Comparison of ENCODE assay signal across 1 cellular context in the genomic region with DNA sequence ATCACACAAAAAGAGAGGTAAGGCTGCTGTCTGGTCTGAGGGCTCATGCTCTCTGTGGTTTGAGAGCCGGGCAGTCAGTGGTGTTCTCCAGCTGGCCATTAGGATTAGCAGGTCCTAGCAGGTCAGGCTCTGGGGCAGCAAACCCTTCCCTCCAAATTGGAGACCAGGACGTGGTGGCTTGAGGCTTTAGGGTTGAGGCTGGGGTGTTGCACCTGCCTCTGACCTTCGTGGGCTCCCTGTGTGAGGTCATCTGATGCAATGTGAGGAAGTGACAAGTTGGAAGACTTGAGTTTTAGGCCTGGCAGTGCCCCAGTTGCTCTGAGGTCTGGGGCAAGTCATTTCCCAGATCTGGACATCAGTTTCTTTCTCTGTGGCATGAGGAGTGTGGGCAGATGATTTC.
TF ChIP-seq lines count a peak whose summit lies in the region.

No MANE protein-coding gene starts in this region.

TF ChIP-seq in K562, 482 proteins besides CTCF, POLR2A, EP300 and RAD21 (continued from another document):
- TF ChIP-seq POLR3A (IDR thresholded peaks at IDR 0.05; ENCODE audit: borderline replicate concordance, extremely low read depth, insufficient read depth, insufficient read length) (no peak), ARID2 (IDR thresholded peaks at IDR 0.05) (no peak), RHOXF2B (CRISPR knock-in tag; conservative IDR thresholded peaks at IDR 0.05) (no peak), TSC22D4 (tag; IDR thresholded peaks at IDR 0.05) (no peak), NR2F6 (CRISPR knock-in tag; IDR thresholded peaks at IDR 0.05) (no peak), ILF3 (IDR thresholded peaks at IDR 0.05; ENCODE audit: borderline replicate concordance) (no peak), ZNF584 (CRISPR knock-in tag; IDR thresholded peaks at IDR 0.05; ENCODE audit: low read depth) (0 out of 2 replicates have a peak, but pooled peaks have one; percentile 36), ZNF143 (CRISPR knock-in tag; IDR thresholded peaks at IDR 0.05) (no peak), L3MBTL2 (IDR thresholded peaks at IDR 0.05) (peak; percentile 44), ZNF239 (CRISPR knock-in tag; IDR thresholded peaks at IDR 0.05) (no peak), KLF10 (CRISPR knock-in tag; IDR thresholded peaks at IDR 0.05) (no peak), DIDO1 (tag; IDR thresholded peaks at IDR 0.05; ENCODE audit: low read depth) (no peak), ADNP (tag; IDR thresholded peaks at IDR 0.05) (no peak), NFATC3 (IDR thresholded peaks at IDR 0.05) (no peak), CC2D1A (IDR thresholded peaks at IDR 0.05) (no peak), ZNF232 (CRISPR knock-in tag; IDR thresholded peaks at IDR 0.05) (no peak), NR1H2 (CRISPR knock-in tag; IDR thresholded peaks at IDR 0.05) (no peak), KLF1 (tag; IDR thresholded peaks at IDR 0.05) (no peak), ZNF436 (CRISPR knock-in tag; IDR thresholded peaks at IDR 0.05) (no peak), SMAD4 (CRISPR knock-in tag; conservative IDR thresholded peaks at IDR 0.05) (peak; percentile 67), HDAC8 (tag; IDR thresholded peaks at IDR 0.05) (0 out of 2 replicates have a peak, but pooled peaks have one; percentile 24), ESRRA (IDR thresholded peaks at IDR 0.05; ENCODE audit: borderline replicate concordance, low read depth) (peak; percentile 84), NR2C1 (IDR thresholded peaks at IDR 0.05) (no peak), NR2C1 (tag; IDR thresholded peaks at IDR 0.05) (peak; percentile 36), KDM4B (IDR thresholded peaks at IDR 0.05; ENCODE audit: borderline replicate concordance in 2 of 2, low read depth in 1 of 2) (no peak), FOXK2 (conservative IDR thresholded peaks at IDR 0.05 in 1 of 2, IDR thresholded peaks at IDR 0.05 in 1 of 2; ENCODE audit: low read depth in 2 of 2) (no peak), ELF2 (CRISPR knock-in tag; IDR thresholded peaks at IDR 0.05) (no peak)
- TF ChIP-seq, protein P1, sequence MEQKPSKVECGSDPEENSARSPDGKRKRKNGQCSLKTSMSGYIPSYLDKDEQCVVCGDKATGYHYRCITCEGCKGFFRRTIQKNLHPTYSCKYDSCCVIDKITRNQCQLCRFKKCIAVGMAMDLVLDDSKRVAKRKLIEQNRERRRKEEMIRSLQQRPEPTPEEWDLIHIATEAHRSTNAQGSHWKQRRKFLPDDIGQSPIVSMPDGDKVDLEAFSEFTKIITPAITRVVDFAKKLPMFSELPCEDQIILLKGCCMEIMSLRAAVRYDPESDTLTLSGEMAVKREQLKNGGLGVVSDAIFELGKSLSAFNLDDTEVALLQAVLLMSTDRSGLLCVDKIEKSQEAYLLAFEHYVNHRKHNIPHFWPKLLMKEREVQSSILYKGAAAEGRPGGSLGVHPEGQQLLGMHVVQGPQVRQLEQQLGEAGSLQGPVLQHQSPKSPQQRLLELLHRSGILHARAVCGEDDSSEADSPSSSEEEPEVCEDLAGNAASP (IDR thresholded peaks at IDR 0.05), result no peak
- TF ChIP-seq, protein P2, sequence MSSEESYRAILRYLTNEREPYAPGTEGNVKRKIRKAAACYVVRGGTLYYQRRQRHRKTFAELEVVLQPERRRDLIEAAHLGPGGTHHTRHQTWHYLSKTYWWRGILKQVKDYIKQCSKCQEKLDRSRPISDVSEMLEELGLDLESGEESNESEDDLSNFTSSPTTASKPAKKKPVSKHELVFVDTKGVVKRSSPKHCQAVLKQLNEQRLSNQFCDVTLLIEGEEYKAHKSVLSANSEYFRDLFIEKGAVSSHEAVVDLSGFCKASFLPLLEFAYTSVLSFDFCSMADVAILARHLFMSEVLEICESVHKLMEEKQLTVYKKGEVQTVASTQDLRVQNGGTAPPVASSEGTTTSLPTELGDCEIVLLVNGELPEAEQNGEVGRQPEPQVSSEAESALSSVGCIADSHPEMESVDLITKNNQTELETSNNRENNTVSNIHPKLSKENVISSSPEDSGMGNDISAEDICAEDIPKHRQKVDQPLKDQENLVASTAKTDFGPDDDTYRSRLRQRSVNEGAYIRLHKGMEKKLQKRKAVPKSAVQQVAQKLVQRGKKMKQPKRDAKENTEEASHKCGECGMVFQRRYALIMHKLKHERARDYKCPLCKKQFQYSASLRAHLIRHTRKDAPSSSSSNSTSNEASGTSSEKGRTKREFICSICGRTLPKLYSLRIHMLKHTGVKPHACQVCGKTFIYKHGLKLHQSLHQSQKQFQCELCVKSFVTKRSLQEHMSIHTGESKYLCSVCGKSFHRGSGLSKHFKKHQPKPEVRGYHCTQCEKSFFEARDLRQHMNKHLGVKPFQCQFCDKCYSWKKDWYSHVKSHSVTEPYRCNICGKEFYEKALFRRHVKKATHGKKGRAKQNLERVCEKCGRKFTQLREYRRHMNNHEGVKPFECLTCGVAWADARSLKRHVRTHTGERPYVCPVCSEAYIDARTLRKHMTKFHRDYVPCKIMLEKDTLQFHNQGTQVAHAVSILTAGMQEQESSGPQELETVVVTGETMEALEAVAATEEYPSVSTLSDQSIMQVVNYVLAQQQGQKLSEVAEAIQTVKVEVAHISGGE (CRISPR knock-in tag; IDR thresholded peaks at IDR 0.05), result no peak
- TF ChIP-seq, protein P3, sequence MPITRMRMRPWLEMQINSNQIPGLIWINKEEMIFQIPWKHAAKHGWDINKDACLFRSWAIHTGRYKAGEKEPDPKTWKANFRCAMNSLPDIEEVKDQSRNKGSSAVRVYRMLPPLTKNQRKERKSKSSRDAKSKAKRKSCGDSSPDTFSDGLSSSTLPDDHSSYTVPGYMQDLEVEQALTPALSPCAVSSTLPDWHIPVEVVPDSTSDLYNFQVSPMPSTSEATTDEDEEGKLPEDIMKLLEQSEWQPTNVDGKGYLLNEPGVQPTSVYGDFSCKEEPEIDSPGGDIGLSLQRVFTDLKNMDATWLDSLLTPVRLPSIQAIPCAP (CRISPR knock-in tag; IDR thresholded peaks at IDR 0.05; ENCODE audit: borderline replicate concordance), result no peak
- TF ChIP-seq, protein P4, sequence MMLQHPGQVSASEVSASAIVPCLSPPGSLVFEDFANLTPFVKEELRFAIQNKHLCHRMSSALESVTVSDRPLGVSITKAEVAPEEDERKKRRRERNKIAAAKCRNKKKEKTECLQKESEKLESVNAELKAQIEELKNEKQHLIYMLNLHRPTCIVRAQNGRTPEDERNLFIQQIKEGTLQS (IDR thresholded peaks at IDR 0.05), result peak; percentile 52; the same call in 1 of the 2 replicates
- TF ChIP-seq, protein P4 (CRISPR knock-in tag; conservative IDR thresholded peaks at IDR 0.05), result no peak
- TF ChIP-seq, protein P5, sequence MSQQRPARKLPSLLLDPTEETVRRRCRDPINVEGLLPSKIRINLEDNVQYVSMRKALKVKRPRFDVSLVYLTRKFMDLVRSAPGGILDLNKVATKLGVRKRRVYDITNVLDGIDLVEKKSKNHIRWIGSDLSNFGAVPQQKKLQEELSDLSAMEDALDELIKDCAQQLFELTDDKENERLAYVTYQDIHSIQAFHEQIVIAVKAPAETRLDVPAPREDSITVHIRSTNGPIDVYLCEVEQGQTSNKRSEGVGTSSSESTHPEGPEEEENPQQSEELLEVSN (IDR thresholded peaks at IDR 0.05; ENCODE audit: borderline replicate concordance in 1 of 2, extremely low read depth in 1 of 2, insufficient read depth in 1 of 2, insufficient read length in 1 of 2, low read depth in 1 of 2, low read length in 1 of 2, poor library complexity in 1 of 2, severe bottlenecking in 1 of 2), result peak in 1 of 2 experiments; percentile 25
- TF ChIP-seq, protein P6, sequence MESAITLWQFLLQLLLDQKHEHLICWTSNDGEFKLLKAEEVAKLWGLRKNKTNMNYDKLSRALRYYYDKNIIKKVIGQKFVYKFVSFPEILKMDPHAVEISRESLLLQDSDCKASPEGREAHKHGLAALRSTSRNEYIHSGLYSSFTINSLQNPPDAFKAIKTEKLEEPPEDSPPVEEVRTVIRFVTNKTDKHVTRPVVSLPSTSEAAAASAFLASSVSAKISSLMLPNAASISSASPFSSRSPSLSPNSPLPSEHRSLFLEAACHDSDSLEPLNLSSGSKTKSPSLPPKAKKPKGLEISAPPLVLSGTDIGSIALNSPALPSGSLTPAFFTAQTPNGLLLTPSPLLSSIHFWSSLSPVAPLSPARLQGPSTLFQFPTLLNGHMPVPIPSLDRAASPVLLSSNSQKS (CRISPR knock-in tag; IDR thresholded peaks at IDR 0.05), result no peak
- TF ChIP-seq, protein P7, sequence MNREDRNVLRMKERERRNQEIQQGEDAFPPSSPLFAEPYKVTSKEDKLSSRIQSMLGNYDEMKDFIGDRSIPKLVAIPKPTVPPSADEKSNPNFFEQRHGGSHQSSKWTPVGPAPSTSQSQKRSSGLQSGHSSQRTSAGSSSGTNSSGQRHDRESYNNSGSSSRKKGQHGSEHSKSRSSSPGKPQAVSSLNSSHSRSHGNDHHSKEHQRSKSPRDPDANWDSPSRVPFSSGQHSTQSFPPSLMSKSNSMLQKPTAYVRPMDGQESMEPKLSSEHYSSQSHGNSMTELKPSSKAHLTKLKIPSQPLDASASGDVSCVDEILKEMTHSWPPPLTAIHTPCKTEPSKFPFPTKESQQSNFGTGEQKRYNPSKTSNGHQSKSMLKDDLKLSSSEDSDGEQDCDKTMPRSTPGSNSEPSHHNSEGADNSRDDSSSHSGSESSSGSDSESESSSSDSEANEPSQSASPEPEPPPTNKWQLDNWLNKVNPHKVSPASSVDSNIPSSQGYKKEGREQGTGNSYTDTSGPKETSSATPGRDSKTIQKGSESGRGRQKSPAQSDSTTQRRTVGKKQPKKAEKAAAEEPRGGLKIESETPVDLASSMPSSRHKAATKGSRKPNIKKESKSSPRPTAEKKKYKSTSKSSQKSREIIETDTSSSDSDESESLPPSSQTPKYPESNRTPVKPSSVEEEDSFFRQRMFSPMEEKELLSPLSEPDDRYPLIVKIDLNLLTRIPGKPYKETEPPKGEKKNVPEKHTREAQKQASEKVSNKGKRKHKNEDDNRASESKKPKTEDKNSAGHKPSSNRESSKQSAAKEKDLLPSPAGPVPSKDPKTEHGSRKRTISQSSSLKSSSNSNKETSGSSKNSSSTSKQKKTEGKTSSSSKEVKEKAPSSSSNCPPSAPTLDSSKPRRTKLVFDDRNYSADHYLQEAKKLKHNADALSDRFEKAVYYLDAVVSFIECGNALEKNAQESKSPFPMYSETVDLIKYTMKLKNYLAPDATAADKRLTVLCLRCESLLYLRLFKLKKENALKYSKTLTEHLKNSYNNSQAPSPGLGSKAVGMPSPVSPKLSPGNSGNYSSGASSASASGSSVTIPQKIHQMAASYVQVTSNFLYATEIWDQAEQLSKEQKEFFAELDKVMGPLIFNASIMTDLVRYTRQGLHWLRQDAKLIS (CRISPR knock-in tag; IDR thresholded peaks at IDR 0.05), result no peak
- TF ChIP-seq, protein P8, sequence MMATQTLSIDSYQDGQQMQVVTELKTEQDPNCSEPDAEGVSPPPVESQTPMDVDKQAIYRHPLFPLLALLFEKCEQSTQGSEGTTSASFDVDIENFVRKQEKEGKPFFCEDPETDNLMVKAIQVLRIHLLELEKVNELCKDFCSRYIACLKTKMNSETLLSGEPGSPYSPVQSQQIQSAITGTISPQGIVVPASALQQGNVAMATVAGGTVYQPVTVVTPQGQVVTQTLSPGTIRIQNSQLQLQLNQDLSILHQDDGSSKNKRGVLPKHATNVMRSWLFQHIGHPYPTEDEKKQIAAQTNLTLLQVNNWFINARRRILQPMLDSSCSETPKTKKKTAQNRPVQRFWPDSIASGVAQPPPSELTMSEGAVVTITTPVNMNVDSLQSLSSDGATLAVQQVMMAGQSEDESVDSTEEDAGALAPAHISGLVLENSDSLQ (IDR thresholded peaks at IDR 0.05), result no peak
- TF ChIP-seq, protein P9, sequence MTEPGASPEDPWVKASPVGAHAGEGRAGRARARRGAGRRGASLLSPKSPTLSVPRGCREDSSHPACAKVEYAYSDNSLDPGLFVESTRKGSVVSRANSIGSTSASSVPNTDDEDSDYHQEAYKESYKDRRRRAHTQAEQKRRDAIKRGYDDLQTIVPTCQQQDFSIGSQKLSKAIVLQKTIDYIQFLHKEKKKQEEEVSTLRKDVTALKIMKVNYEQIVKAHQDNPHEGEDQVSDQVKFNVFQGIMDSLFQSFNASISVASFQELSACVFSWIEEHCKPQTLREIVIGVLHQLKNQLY (CRISPR knock-in tag; conservative IDR thresholded peaks at IDR 0.05), result no peak
- TF ChIP-seq, protein P10, sequence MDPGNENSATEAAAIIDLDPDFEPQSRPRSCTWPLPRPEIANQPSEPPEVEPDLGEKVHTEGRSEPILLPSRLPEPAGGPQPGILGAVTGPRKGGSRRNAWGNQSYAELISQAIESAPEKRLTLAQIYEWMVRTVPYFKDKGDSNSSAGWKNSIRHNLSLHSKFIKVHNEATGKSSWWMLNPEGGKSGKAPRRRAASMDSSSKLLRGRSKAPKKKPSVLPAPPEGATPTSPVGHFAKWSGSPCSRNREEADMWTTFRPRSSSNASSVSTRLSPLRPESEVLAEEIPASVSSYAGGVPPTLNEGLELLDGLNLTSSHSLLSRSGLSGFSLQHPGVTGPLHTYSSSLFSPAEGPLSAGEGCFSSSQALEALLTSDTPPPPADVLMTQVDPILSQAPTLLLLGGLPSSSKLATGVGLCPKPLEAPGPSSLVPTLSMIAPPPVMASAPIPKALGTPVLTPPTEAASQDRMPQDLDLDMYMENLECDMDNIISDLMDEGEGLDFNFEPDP (CRISPR knock-in tag; IDR thresholded peaks at IDR 0.05), result no peak
- TF ChIP-seq, protein P11, sequence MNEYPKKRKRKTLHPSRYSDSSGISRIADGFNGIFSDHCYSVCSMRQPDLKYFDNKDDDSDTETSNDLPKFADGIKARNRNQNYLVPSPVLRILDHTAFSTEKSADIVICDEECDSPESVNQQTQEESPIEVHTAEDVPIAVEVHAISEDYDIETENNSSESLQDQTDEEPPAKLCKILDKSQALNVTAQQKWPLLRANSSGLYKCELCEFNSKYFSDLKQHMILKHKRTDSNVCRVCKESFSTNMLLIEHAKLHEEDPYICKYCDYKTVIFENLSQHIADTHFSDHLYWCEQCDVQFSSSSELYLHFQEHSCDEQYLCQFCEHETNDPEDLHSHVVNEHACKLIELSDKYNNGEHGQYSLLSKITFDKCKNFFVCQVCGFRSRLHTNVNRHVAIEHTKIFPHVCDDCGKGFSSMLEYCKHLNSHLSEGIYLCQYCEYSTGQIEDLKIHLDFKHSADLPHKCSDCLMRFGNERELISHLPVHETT (CRISPR knock-in tag; conservative IDR thresholded peaks at IDR 0.05 in 1 of 2, IDR thresholded peaks at IDR 0.05 in 1 of 2), result no peak
- TF ChIP-seq, protein P12, sequence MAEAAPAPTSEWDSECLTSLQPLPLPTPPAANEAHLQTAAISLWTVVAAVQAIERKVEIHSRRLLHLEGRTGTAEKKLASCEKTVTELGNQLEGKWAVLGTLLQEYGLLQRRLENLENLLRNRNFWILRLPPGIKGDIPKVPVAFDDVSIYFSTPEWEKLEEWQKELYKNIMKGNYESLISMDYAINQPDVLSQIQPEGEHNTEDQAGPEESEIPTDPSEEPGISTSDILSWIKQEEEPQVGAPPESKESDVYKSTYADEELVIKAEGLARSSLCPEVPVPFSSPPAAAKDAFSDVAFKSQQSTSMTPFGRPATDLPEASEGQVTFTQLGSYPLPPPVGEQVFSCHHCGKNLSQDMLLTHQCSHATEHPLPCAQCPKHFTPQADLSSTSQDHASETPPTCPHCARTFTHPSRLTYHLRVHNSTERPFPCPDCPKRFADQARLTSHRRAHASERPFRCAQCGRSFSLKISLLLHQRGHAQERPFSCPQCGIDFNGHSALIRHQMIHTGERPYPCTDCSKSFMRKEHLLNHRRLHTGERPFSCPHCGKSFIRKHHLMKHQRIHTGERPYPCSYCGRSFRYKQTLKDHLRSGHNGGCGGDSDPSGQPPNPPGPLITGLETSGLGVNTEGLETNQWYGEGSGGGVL (CRISPR knock-in tag; IDR thresholded peaks at IDR 0.05), result no peak
